ENCODE assay signal across 20 cellular contexts in genomic region chr6:69489970-69490369, GRCh38.
DNase-seq lines count a peak whose midpoint lies in the region; ATAC-seq, FAIRE-seq and TF ChIP-seq lines count a peak whose summit lies in the region.
"Had no signal": no experiment of that assay in that cellular context is flagged by ENCODE, and none has a peak within 500 bp of the region (broad histone marks: within the 10 kb centered on the region; RNA-seq: fewer than 3 reads in every experiment).

No MANE protein-coding gene starts in this region.

- TF ChIP-seq POLR2A in NB4 (IDR thresholded peaks at IDR 0.05; ENCODE audit: extremely low read depth, insufficient read length) = no peak
- TF ChIP-seq POLR2A in K562 (conservative IDR thresholded peaks at IDR 0.05) = no peak

- peaks cover 8% of the 10 kb centered on the region for H3K4me1 Mint-ChIP-seq in endodermal cell
- H3K4me1 Mint-ChIP-seq: CD4-positive, CD25-positive, alpha-beta regulatory T cell; T-helper 17 cell had no signal

- intact Hi-C loops in K562 (cut with micrococcal nuclease) = no loop called here

- no peak for TF ChIP-seq EP300 in K562 (IDR thresholded peaks at IDR 0.05; ENCODE audit: low read length)

- ATAC-seq in GM18502 (IDR thresholded peaks at IDR 0.05; ENCODE audit: poor library complexity, unreplicated experiment) = peak; percentile 71
- peak; percentile 81 for ATAC-seq in HG02884 (IDR thresholded peaks at IDR 0.05; ENCODE audit: unreplicated experiment)
- 0 out of 3 replicates have a peak, but pooled peaks have one; percentile 32 for ATAC-seq in K562
- ATAC-seq: Panc1, T-helper 17 cell had no signal

- DNase-seq in NB4 (ENCODE audit: low read depth) (peak; percentile 22), K562 (ENCODE audit: extremely low read depth in 1 of 4, low spot score in 3 of 4) (no peak), endodermal cell (no peak)
- no peak for DNase-seq in stimulated activated CD4-positive, alpha-beta T cell treated with anti-CD3 and anti-CD28 coated beads, Interleukin-2, amount 100 ng/mL, for 24 hours
- no peak for DNase-seq in stimulated activated CD4-positive, alpha-beta T cell treated with anti-CD3 and anti-CD28 coated beads, Interleukin-4, amount 100 ng/mL, for 1 hour
- DNase-seq: ACHN; CD4-positive, CD25-positive, alpha-beta regulatory T cell; DMS53; HCEC 1CT; MG63; NCI-H1417 treated with DMSO at 0.1 percent for 48 hours; NCI-H2081; NCI-H2227 treated with DMSO at 0.1 percent for 48 hours; NCI-H526; Right ventricle myocardium superior; T-helper 17 cell had no signal

- CTCF ChIA-PET in K562 (lab: Yijun Ruan, JAX; ENCODE audit: low intra/inter-chr PET ratio) = no interaction called here

- POLR2A ChIA-PET in K562 (lab: Yijun Ruan, JAX) = no interaction called here

- H3K4me1 ChIP-seq in K562 (replicated peaks in 1 of 2; ENCODE audit: control insufficient read depth in 2 of 2, insufficient read depth in 2 of 2, low read length in 2 of 2) (no peaks in the 10 kb centered on the region), endodermal cell (ENCODE audit: control insufficient read depth, insufficient read depth, low read length) (no peaks in the 10 kb centered on the region)

- H3K4me2 ChIP-seq in K562 (ENCODE audit: insufficient read depth, low read length) = no peak overlapping the region
- H3K4me2 ChIP-seq: KMS-11 had no signal

- no peak for TF ChIP-seq RAD21 in K562 (CRISPR knock-in tag; conservative IDR thresholded peaks at IDR 0.05 in 1 of 2, IDR thresholded peaks at IDR 0.05 in 1 of 2)

- H3K27ac ChIP-seq in K562 (ENCODE audit: extremely low read depth, low read depth, low read length) (peak overlapping the region; percentile 36; the same call in 1 of the 3 replicates), endodermal cell (ENCODE audit: low read depth, low read length) (no peak overlapping the region)
- H3K27ac ChIP-seq: KMS-11 had no signal

- BruUV-seq in K562 (replicated peaks; lab: Mats Ljungman, UMichigan) = no TSS peak

- no peaks in the 10 kb centered on the region for H3K9me1 ChIP-seq in K562 (ENCODE audit: control insufficient read depth, insufficient read depth, low read length)

- no peaks in the 10 kb centered on the region for H3K36me3 Mint-ChIP-seq in endodermal cell (ENCODE audit: low read depth)
- H3K36me3 Mint-ChIP-seq: CD4-positive, CD25-positive, alpha-beta regulatory T cell had no signal

- no peak for FAIRE-seq in K562 (lab: Jason Lieb, UNC)

- no peaks in the 10 kb centered on the region for H3K9me3 ChIP-seq in K562 (replicated peaks; ENCODE audit: control insufficient read depth, insufficient read depth, low read depth, low read length)
- peaks cover 18% of the 10 kb centered on the region for H3K9me3 ChIP-seq in endodermal cell (ENCODE audit: control insufficient read depth, low read length)
- H3K9me3 ChIP-seq: MG63 had no signal

- no peak overlapping the region for H2AFZ ChIP-seq in K562 (ENCODE audit: low read depth, low read length)

- H3K27ac Mint-ChIP-seq in endodermal cell = no peak overlapping the region
- H3K27ac Mint-ChIP-seq: T-helper 17 cell had no signal

- H4K20me1 ChIP-seq in K562 (replicated peaks; ENCODE audit: control insufficient read depth, insufficient read depth, low read length) = no peaks in the 10 kb centered on the region

- H3K36me3 ChIP-seq in K562 (ENCODE audit: control insufficient read depth, insufficient read depth, low read length) (no peaks in the 10 kb centered on the region), endodermal cell (ENCODE audit: control insufficient read depth, insufficient read depth, low read length) (no peaks in the 10 kb centered on the region)
- H3K36me3 ChIP-seq: MG63 had no signal

- H3K9ac ChIP-seq in K562 (ENCODE audit: insufficient read depth in 1 of 2, low read depth in 2 of 2, low read length in 2 of 2) (no peak overlapping the region), endodermal cell (ENCODE audit: extremely low read depth, low read length, poor library complexity, severe bottlenecking) (no peak overlapping the region)
- H3K9ac ChIP-seq: KMS-11 had no signal

- no peak for TF ChIP-seq CTCF in NB4 (IDR thresholded peaks at IDR 0.05; ENCODE audit: low read depth, low read length)
- TF ChIP-seq CTCF in K562 (IDR thresholded peaks at IDR 0.05 in 2 of 3, conservative IDR thresholded peaks at IDR 0.05 in 1 of 3; ENCODE audit: insufficient read depth in 2 of 3, low read depth in 1 of 3, low read length in 3 of 3) = no peak
- no peak for TF ChIP-seq CTCF in endodermal cell (conservative IDR thresholded peaks at IDR 0.05)

- no peaks in the 10 kb centered on the region for H3K27me3 ChIP-seq in K562 (ENCODE audit: control insufficient read depth in 2 of 2, insufficient read depth in 2 of 2, low read length in 2 of 2)
- no peaks in the 10 kb centered on the region for H3K27me3 ChIP-seq in endodermal cell (ENCODE audit: control insufficient read depth, insufficient read depth, low read length, poor library complexity, severe bottlenecking)
- H3K27me3 ChIP-seq: MG63 had no signal

- no peaks in the 10 kb centered on the region for H3K79me2 ChIP-seq in K562 (ENCODE audit: control insufficient read depth, insufficient read depth, low read length)

- H3K4me3 ChIP-seq in NB4 (ENCODE audit: low read depth, low read length) = no peak overlapping the region
- no peak overlapping the region for H3K4me3 ChIP-seq in K562
- no peak overlapping the region for H3K4me3 ChIP-seq in endodermal cell (ENCODE audit: low read length)
- H3K4me3 ChIP-seq: MG63 had no signal

- no peak overlapping the region for H3K4me3 Mint-ChIP-seq in endodermal cell
- H3K4me3 Mint-ChIP-seq: CD4-positive, CD25-positive, alpha-beta regulatory T cell; T-helper 17 cell had no signal

- no peaks in the 10 kb centered on the region for H3K27me3 Mint-ChIP-seq in endodermal cell (ENCODE audit: insufficient read depth)
- H3K27me3 Mint-ChIP-seq: CD4-positive, CD25-positive, alpha-beta regulatory T cell; T-helper 17 cell had no signal

- H3K9me3 Mint-ChIP-seq in endodermal cell = peaks cover 14% of the 10 kb centered on the region

- in situ Hi-C loops in K562 (cut with MboI) = no loop called here

TF ChIP-seq in K562, 482 proteins besides CTCF, POLR2A, EP300 and RAD21:
- peak; percentile 80 for TF ChIP-seq MAFG (tag; conservative IDR thresholded peaks at IDR 0.05)
- TF ChIP-seq ETS2 (tag; IDR thresholded peaks at IDR 0.05; ENCODE audit: borderline replicate concordance, poor library complexity, severe bottlenecking) = no peak
- no peak for TF ChIP-seq UBTF (IDR thresholded peaks at IDR 0.05; ENCODE audit: borderline replicate concordance in 1 of 2, low read depth in 2 of 2, low read length in 2 of 2)
- TF ChIP-seq RUNX1 (IDR thresholded peaks at IDR 0.05; ENCODE audit: low read depth) = no peak
- peak; percentile 64 for TF ChIP-seq C11orf30 (IDR thresholded peaks at IDR 0.05; ENCODE audit: low read depth)
- peak; percentile 67 for TF ChIP-seq MAFF (IDR thresholded peaks at IDR 0.05; ENCODE audit: low read length)
- peak; percentile 45 for TF ChIP-seq ATF3 (IDR thresholded peaks at IDR 0.05)
- TF ChIP-seq ATF3 (CRISPR knock-in tag; conservative IDR thresholded peaks at IDR 0.05) = no peak
- peak; percentile 79 for TF ChIP-seq BACH1 (tag; IDR thresholded peaks at IDR 0.05)
- TF ChIP-seq NFE2L1 (tag; IDR thresholded peaks at IDR 0.05; ENCODE audit: borderline replicate concordance, low read depth) = peak; percentile 64; the same call in 1 of the 2 replicates
- TF ChIP-seq MAFK (IDR thresholded peaks at IDR 0.05; ENCODE audit: low read length) = peak; percentile 67; the same call in 1 of the 2 replicates
- peak; percentile 59 for TF ChIP-seq NFE2 (IDR thresholded peaks at IDR 0.05; ENCODE audit: low read depth)
- peak; percentile 94 for TF ChIP-seq ZNF316 (IDR thresholded peaks at IDR 0.05)
TF ChIP-seq in K562: peak in this region for 9.
